In genomic region chr15:92880796-92881569, GRCh38 we compare ENCODE assay signal across 8 cellular contexts. TPM values are rescaled to one million over a fixed set of nuclear protein-coding genes. Genes with fewer than 3 reads are reported as not detected.
DNase-seq lines count a peak whose midpoint lies in the region; ATAC-seq, FAIRE-seq and TF ChIP-seq lines count a peak whose summit lies in the region.

No MANE protein-coding gene starts in this region.

- no peaks in the 10 kb centered on the region for H3K9me3 Mint-ChIP-seq in chondrocyte (ENCODE audit: low read depth)
- peaks cover 0 to 1% (median 0%) of the 10 kb centered on the region in 7 donors for H3K9me3 Mint-ChIP-seq in naive B cell

- H3K27me3 Mint-ChIP-seq in chondrocyte (ENCODE audit: low read depth) (no peaks in the 10 kb centered on the region), naive B cell (peaks cover 0 to 5% (median 5%) of the 10 kb centered on the region in 3 donors)

- peak overlapping the region; percentile 79 for H3K4me3 Mint-ChIP-seq in chondrocyte (ENCODE audit: unreplicated experiment)
- H3K4me3 Mint-ChIP-seq in naive B cell = peak overlapping the region; percentile 29 to 100 (median 92)

- no peak for FAIRE-seq in urothelium cell line (lab: Jason Lieb, UNC)

- no peak for TF ChIP-seq CTCF in chondrocyte (IDR thresholded peaks at IDR 0.05)

- ATAC-seq in naive B cell (ENCODE audit: low read depth in 2 of 2) = no peak

- H3K4me1 Mint-ChIP-seq in chondrocyte (ENCODE audit: low read depth) (peaks cover 20% of the 10 kb centered on the region), naive B cell (peaks cover 34 to 48% (median 39%) of the 10 kb centered on the region in 3 donors)

- DNase-seq in AG20443 (ENCODE audit: low spot score) (peak; percentile 12), NCI-H1694 (lab: John Stamatoyannopoulos, UW) (peak; percentile 64), chondrocyte (ENCODE audit: low spot score) (no peak), naive B cell (no peak), urothelium cell line (ENCODE audit: low spot score) (no peak), RKO (ENCODE audit: low spot score) (no peak), NCI-H146 treated with DMSO at 0.1 percent for 48 hours (lab: John Stamatoyannopoulos, UW; ENCODE audit: unreplicated experiment) (no peak), NOMO-1 (lab: John Stamatoyannopoulos, UW; ENCODE audit: unreplicated experiment in 2 of 2) (no peak)

- peaks cover 9% of the 10 kb centered on the region for H3K36me3 Mint-ChIP-seq in chondrocyte (ENCODE audit: low read depth)
- H3K36me3 Mint-ChIP-seq in naive B cell = peaks cover 7 to 17% of the 10 kb centered on the region in 2 donors

- H3K27ac Mint-ChIP-seq in chondrocyte (ENCODE audit: unreplicated experiment) (peak overlapping the region; percentile 95), naive B cell (peak overlapping the region; percentile 95 to 99 (median 96))

RNA-seq across cellular contexts. Expression of gene CHD2, which starts 19.1 kb away (rescaled TPM):
- 59.7 to 83.0 TPM (median 61.2 TPM) in 3 replicates for total RNA-seq in chondrocyte
- 100 to 1,000 TPM in 1 of 6 donors, 10 to 100 TPM in 5; 41.6 to 134 (median 85.2) TPM for polyA plus RNA-seq in naive B cell (ENCODE audit: low read depth in 6 of 6)

Comparison
In these comparisons a context has a peak if more than half of its experiments do, and no peak if none do; other contexts are left out.
1. DNase-seq: peak in AG20443 (single experiment) and NCI-H1694 (single experiment); none in chondrocyte (single experiment), naive B cell (single experiment), urothelium cell line (single experiment), RKO (single experiment), NCI-H146 treated with DMSO at 0.1 percent for 48 hours (single experiment) and NOMO-1 (0 of 2).